Comparison of ENCODE assay signal across 23 cellular contexts in the genomic region with DNA sequence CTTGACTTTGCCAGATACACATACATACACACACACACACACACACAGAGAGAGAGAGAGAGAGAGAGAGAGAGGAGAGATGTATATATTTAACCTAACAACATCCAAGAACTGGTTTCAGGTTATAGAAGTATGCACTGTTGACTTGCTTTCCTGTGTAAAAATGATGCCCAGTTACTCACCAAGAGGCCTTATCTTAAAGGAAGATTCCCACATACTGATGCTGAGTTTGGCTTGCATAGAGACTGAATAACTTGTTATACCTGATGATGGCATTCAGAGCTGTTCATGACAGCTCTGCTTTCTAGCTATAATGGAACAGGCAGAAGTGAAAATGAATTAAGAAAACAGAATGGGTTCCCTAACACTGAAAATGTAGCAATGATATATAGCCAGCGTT.
DNase-seq lines count a peak whose midpoint lies in the region; ATAC-seq, FAIRE-seq and TF ChIP-seq lines count a peak whose summit lies in the region.
"Had no signal": no experiment of that assay in that cellular context is flagged by ENCODE, and none has a peak within 500 bp of the region (broad histone marks: within the 10 kb centered on the region; RNA-seq: fewer than 3 reads in every experiment).

No MANE protein-coding gene starts in this region.

- H3K9ac ChIP-seq in PC-3 (ENCODE audit: low read length) = no peak overlapping the region

- H2AFZ ChIP-seq in PC-3 (ENCODE audit: low read length) = no peak overlapping the region

- no peaks in the 10 kb centered on the region for H3F3A ChIP-seq in PC-3 (ENCODE audit: low read length, unreplicated experiment)

- intact Hi-C loops in PC-3 (cut with micrococcal nuclease) = no loop called here

- no peaks in the 10 kb centered on the region for H3K9me3 Mint-ChIP-seq in chondrocyte (ENCODE audit: low read depth)
- H3K9me3 Mint-ChIP-seq: CD8-positive, alpha-beta T cell had no signal

- peaks cover 45% of the 10 kb centered on the region for H3K4me1 Mint-ChIP-seq in chondrocyte (ENCODE audit: low read depth)

- TF ChIP-seq CTCF in PC-3 (conservative IDR thresholded peaks at IDR 0.05; ENCODE audit: low read depth, low read length) (no peak), chondrocyte (IDR thresholded peaks at IDR 0.05) (no peak)

- H4K20me1 ChIP-seq in PC-3 (ENCODE audit: low read length) = no peaks in the 10 kb centered on the region

- POLR2A ChIA-PET in PC-3 (lab: Charles Lee; ENCODE audit: unreplicated experiment) = interaction anchor here (0.6 kb wide), 1 partner anchor 644 kb away, joined by 3 read pairs; no protein-coding TSS in a partner anchor

- no peaks in the 10 kb centered on the region for H3K36me3 Mint-ChIP-seq in chondrocyte (ENCODE audit: low read depth)
- H3K36me3 Mint-ChIP-seq: CD8-positive, alpha-beta T cell had no signal

- H3K27me3 ChIP-seq in PC-3 (ENCODE audit: low read length) = no peaks in the 10 kb centered on the region

- no peak for FAIRE-seq in RCC 7860 (lab: Jason Lieb, UNC)
- FAIRE-seq: G401.6, GM19239, H1 had no signal

- no TSS peak for BruUV-seq in PC-3 (replicated peaks; lab: Mats Ljungman, UMichigan)

- no peak overlapping the region for H3K4me3 ChIP-seq in PC-3 (ENCODE audit: low read length)
- H3K4me3 ChIP-seq: SK-N-MC had no signal

- H3K4me2 ChIP-seq in PC-3 (ENCODE audit: low read length) = no peak overlapping the region

- no peaks in the 10 kb centered on the region for H3K9me3 ChIP-seq in PC-3 (ENCODE audit: low read length)

- peaks cover 30% of the 10 kb centered on the region for H3K4me1 ChIP-seq in PC-3 (ENCODE audit: insufficient read depth, low read length)

- ATAC-seq in PC-3 = no peak
- ATAC-seq: CD8-positive, alpha-beta T cell had no signal

- H3K27ac Mint-ChIP-seq in chondrocyte (ENCODE audit: unreplicated experiment) = peak overlapping the region; percentile 1
- H3K27ac Mint-ChIP-seq: CD8-positive, alpha-beta T cell had no signal

- no peaks in the 10 kb centered on the region for H3K9me2 ChIP-seq in PC-3 (replicated peaks; ENCODE audit: low read length)

- DNase-seq in ELR (ENCODE audit: low read depth) (peak; percentile 5), PC-3 (peak; percentile 28), chondrocyte (ENCODE audit: low spot score) (no peak), iris pigment epithelial cell (ENCODE audit: low read depth) (peak; percentile 46), NCI-H1417 treated with DMSO at 0.1 percent for 48 hours (lab: John Stamatoyannopoulos, UW) (no peak), NCI-H82 treated with DMSO at 0.1 percent for 48 hours (lab: John Stamatoyannopoulos, UW; ENCODE audit: unreplicated experiment) (no peak), amygdala (lab: John Stamatoyannopoulos, UW) (no peak), RCC 7860 (ENCODE audit: low spot score) (no peak)
- DNase-seq: AML-193; C1 segment of cervical spinal cord; CD8-positive, alpha-beta T cell; DND-41; NCI-H1092; NCI-H146; NCI-H2029 treated with DMSO at 0.1 percent for 48 hours; NCI-H345; NCI-H524; NCI-H774; SHP77 treated with DMSO at 0.1 percent for 48 hours had no signal

- no peaks in the 10 kb centered on the region for H3K79me2 ChIP-seq in PC-3 (ENCODE audit: low read length)

- no peak overlapping the region for H3K4me3 Mint-ChIP-seq in chondrocyte (ENCODE audit: unreplicated experiment)
- H3K4me3 Mint-ChIP-seq: CD8-positive, alpha-beta T cell had no signal

- H3K27me3 Mint-ChIP-seq in chondrocyte (ENCODE audit: low read depth) = no peaks in the 10 kb centered on the region

- CTCF ChIA-PET in PC-3 (lab: Charles Lee) = no interaction called here

- H3K36me3 ChIP-seq in PC-3 (ENCODE audit: low read depth, low read length) = no peaks in the 10 kb centered on the region

- H3K27ac ChIP-seq in PC-3 (ENCODE audit: low read length) = no peak overlapping the region
- H3K27ac ChIP-seq: SK-N-MC had no signal

Comparison
In these comparisons a context has a peak if more than half of its experiments do, and no peak if none do; other contexts are left out.
1. DNase-seq: peak in ELR (single experiment), PC-3 (single experiment) and iris pigment epithelial cell (single experiment); none in chondrocyte (single experiment), NCI-H1417 treated with DMSO at 0.1 percent for 48 hours (single experiment), NCI-H82 treated with DMSO at 0.1 percent for 48 hours (single experiment), amygdala (0 of 56) and RCC 7860 (single experiment).